Comparison of ENCODE assay signal across 1 cellular context in genomic region chr16:63684702-63685101, GRCh38.
TF ChIP-seq lines count a peak whose summit lies in the region.

No MANE protein-coding gene starts in this region.

TF ChIP-seq in H1, 55 proteins besides CTCF, POLR2A, EP300 and RAD21 (continued from another document):
- no peak for TF ChIP-seq CEBPB (IDR thresholded peaks at IDR 0.05; ENCODE audit: low read depth, low read length)
- no peak for TF ChIP-seq CHD1 (IDR thresholded peaks at IDR 0.05; ENCODE audit: low read depth, low read length)
- no peak for TF ChIP-seq SIX5 (IDR thresholded peaks at IDR 0.05; ENCODE audit: low read depth, low read length)
- TF ChIP-seq CHD7 (IDR thresholded peaks at IDR 0.05; ENCODE audit: insufficient replicate concordance, low read length), result no peak
- no peak for TF ChIP-seq FOSL1 (IDR thresholded peaks at IDR 0.05; ENCODE audit: insufficient read depth, low read depth, low read length)
- TF ChIP-seq SP1 (IDR thresholded peaks at IDR 0.05; ENCODE audit: low read depth, low read length), result no peak
- TF ChIP-seq ASH2L (IDR thresholded peaks at IDR 0.05; ENCODE audit: low read length), result no peak
- TF ChIP-seq CBX8 (IDR thresholded peaks at IDR 0.05; ENCODE audit: borderline replicate concordance, low read depth, low read length), result no peak
- no peak for TF ChIP-seq EGR1 (IDR thresholded peaks at IDR 0.05; ENCODE audit: borderline replicate concordance, low read depth, low read length)
- no peak for TF ChIP-seq TEAD4 (IDR thresholded peaks at IDR 0.05; ENCODE audit: low read depth, low read length)
- TF ChIP-seq KDM1A (IDR thresholded peaks at IDR 0.05; ENCODE audit: borderline replicate concordance, low read length), result no peak
- no peak for TF ChIP-seq PHF8 (conservative IDR thresholded peaks at IDR 0.05; ENCODE audit: low read depth, low read length)
- TF ChIP-seq JUN (IDR thresholded peaks at IDR 0.05; ENCODE audit: low read depth, low read length), result no peak
- no peak for TF ChIP-seq KDM5A (IDR thresholded peaks at IDR 0.05; ENCODE audit: low read length)
